In the genomic region with DNA sequence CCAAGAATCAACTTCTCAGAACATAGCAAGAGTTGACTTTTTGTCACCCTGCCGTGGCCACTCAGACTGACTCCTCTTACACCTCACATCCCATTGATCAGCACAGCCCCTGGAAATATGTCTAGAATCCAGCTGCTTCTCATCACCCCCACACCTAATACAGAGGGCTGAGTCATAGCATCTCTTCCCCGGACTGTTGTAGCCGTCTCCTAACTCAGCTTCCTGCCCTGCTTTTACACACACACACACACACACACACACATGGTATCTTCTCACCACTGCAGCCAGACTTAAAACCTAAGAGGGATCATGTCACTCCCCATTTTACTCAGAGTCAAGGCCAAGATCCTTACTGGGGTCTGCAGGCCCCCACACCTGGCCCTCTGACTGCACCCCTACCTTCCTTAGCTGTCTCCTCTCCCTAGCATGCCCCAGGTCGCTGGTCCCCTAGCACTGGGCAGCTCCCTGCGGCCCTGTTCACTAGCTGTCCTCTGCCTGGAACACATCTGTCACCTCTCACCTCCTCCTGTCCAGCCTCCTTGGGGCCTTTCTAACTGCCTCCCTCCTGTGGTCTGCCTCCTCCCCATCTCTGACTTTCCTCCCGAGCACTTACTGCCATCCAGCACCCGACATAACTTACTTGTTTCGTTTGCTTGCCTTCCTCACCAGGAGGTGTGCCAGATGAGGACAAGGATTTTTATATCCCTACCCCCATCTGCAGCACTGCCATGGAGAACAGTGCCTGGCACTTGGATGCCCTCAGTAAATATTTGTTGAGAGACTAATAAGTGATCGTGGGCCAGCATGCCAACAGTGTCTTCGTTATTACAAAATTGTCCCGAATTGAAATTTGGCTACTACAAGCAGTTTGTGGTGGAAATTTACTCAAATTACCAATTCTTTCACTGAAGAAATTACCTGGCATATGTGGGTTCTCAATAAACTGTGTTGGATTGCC, we compare ENCODE assay signal across 8 cellular contexts.
DNase-seq lines count a peak whose midpoint lies in the region; ATAC-seq and TF ChIP-seq lines count a peak whose summit lies in the region.

No MANE protein-coding gene starts in this region.

- peaks cover 30% of the 10 kb centered on the region for H3K4me1 ChIP-seq in PC-9 (replicated peaks; ENCODE audit: insufficient read depth)

- no peak overlapping the region for H2AFZ ChIP-seq in PC-9

- ATAC-seq in natural killer cell (peak; percentile 55 to 72 (median 68)), HG03571 (IDR thresholded peaks at IDR 0.05; ENCODE audit: unreplicated experiment) (no peak)

- H3K27ac ChIP-seq in PC-9: peak overlapping the region; percentile 85; the same call in 1 of the 2 replicates

- H3K79me2 ChIP-seq in PC-9 (ENCODE audit: low read depth): no peaks in the 10 kb centered on the region

- TF ChIP-seq CTCF in GM12865 (IDR thresholded peaks at IDR 0.05; ENCODE audit: insufficient read depth, low read depth, low read length, missing control alignments) (no peak), PC-9 (conservative IDR thresholded peaks at IDR 0.05) (no peak), chondrocyte (IDR thresholded peaks at IDR 0.05) (no peak), natural killer cell (IDR thresholded peaks at IDR 0.05) (no peak)

- no TSS peak for BruUV-seq in PC-9 (replicated peaks; lab: Mats Ljungman, UMichigan)

- DNase-seq in GM12865 (ENCODE audit: low read depth): peak; percentile 78
- peak in 1 of 2 experiments; percentile 26 for DNase-seq in PC-9
- no peak for DNase-seq in chondrocyte (ENCODE audit: low spot score)
- DNase-seq in natural killer cell: no peak
- no peak for DNase-seq in NCI-H1436 (lab: John Stamatoyannopoulos, UW)
- no peak for DNase-seq in activated CD4-positive, CD25-positive, alpha-beta regulatory T cell (lab: John Stamatoyannopoulos, UW)
- no peak for DNase-seq in AML-193 (lab: John Stamatoyannopoulos, UW)

- no peaks in the 10 kb centered on the region for H3K9me3 ChIP-seq in PC-9 (ENCODE audit: insufficient read depth, low read depth)

- POLR2A ChIA-PET in PC-9 (lab: Charles Lee; ENCODE audit: unreplicated experiment): no interaction called here

- H3K4me2 ChIP-seq in PC-9: 0 out of 2 replicates have a peak overlapping the region, but pooled peaks have one; percentile 76

- H3K36me3 Mint-ChIP-seq in chondrocyte (ENCODE audit: low read depth) (no peaks in the 10 kb centered on the region), natural killer cell (no peaks in the 10 kb centered on the region)

- no peaks in the 10 kb centered on the region for H3K27me3 Mint-ChIP-seq in chondrocyte (ENCODE audit: low read depth)
- H3K27me3 Mint-ChIP-seq in natural killer cell (ENCODE audit: low read depth in 2 of 2): no peaks in the 10 kb centered on the region

- H3K4me3 Mint-ChIP-seq in chondrocyte (ENCODE audit: unreplicated experiment) (peak overlapping the region; percentile 43), natural killer cell (peak overlapping the region; percentile 57)

- intact Hi-C loops in PC-9 (cut with micrococcal nuclease; ENCODE audit: unreplicated experiment): loop anchor here (5.0 to 10.0 kb wide), 5 partner anchors 125 to 1052 kb away; a partner anchor contains a TSS
- intact Hi-C loops in natural killer cell (cut with micrococcal nuclease): no loop called here

- no peaks in the 10 kb centered on the region for H3K9me2 ChIP-seq in PC-9 (ENCODE audit: insufficient read depth)

- CTCF ChIA-PET in PC-9 (lab: Charles Lee): no interaction called here

- H3F3A ChIP-seq in PC-9 (ENCODE audit: insufficient read depth, low read depth): peaks cover 11% of the 10 kb centered on the region; the same call in 1 of the 2 replicates

- no peaks in the 10 kb centered on the region for H3K36me3 ChIP-seq in PC-9 (ENCODE audit: low read depth)

- no peaks in the 10 kb centered on the region for H4K20me1 ChIP-seq in PC-9 (ENCODE audit: insufficient read depth)

- H3K9me3 Mint-ChIP-seq in chondrocyte (ENCODE audit: low read depth): no peaks in the 10 kb centered on the region
- H3K9me3 Mint-ChIP-seq in natural killer cell: no peaks in the 10 kb centered on the region

- H3K27ac Mint-ChIP-seq in chondrocyte (ENCODE audit: unreplicated experiment): peak overlapping the region; percentile 94
- peak overlapping the region; percentile 88 to 91 for H3K27ac Mint-ChIP-seq in natural killer cell

- peaks cover 52% of the 10 kb centered on the region for H3K4me1 Mint-ChIP-seq in chondrocyte (ENCODE audit: low read depth)
- peaks cover 77 to 83% of the 10 kb centered on the region in 2 donors for H3K4me1 Mint-ChIP-seq in natural killer cell

- no peaks in the 10 kb centered on the region for H3K27me3 ChIP-seq in PC-9 (ENCODE audit: insufficient read depth, low read depth)

- H3K4me3 ChIP-seq in GM12865 (ENCODE audit: low read depth, low read length) (no peak overlapping the region), PC-9 (no peak overlapping the region)
